17 cellular contexts compared by ENCODE assay signal in genomic region chr4:120948382-120948781, GRCh38.
"Had no signal": no experiment of that assay in that cellular context is flagged by ENCODE, and none has a peak within 500 bp of the region (broad histone marks: within the 10 kb centered on the region; RNA-seq: fewer than 3 reads in every experiment).

No MANE protein-coding gene starts in this region.

- H3K27ac ChIP-seq: ascending aorta, left ventricle myocardium inferior, tibial nerve had no signal

- DNase-seq: activated CD4-positive, alpha-beta T cell treated with anti-CD3 and anti-CD28 coated beads, Interleukin-2, amount 50 U/mL, for 48 hours; activated CD4-positive, CD25-positive, alpha-beta regulatory T cell treated with anti-CD3 and anti-CD28 coated beads, Interleukin-2, amount 50 U/mL, for 72 hours; activated naive CD4-positive, alpha-beta T cell treated with anti-CD3 and anti-CD28 coated beads for 36 hours; hippocampal formation; left ventricle myocardium inferior; nucleus accumbens; posterior cingulate gyrus; retina; stimulated activated CD4-positive, alpha-beta T cell treated with anti-CD3 and anti-CD28 coated beads, Interleukin-4, amount 100 ng/mL, for 1 hour; stimulated activated naive B cell treated with anti-CD40 and anti-IgM and Interleukin-4, amounts not matched to agents 10 μg/mL and 1 μg/mL and 100 μg/mL, for 72 hours; T-cell; T-helper 9 cell had no signal

- H3K27me3 ChIP-seq: ascending aorta, tibial nerve had no signal

- H3K4me1 ChIP-seq: ascending aorta, left ventricle myocardium inferior, tibial nerve had no signal

- H3K4me3 ChIP-seq: ascending aorta, left ventricle myocardium inferior, tibial nerve had no signal

- H3K36me3 ChIP-seq: ascending aorta, left ventricle myocardium inferior, tibial nerve had no signal

- ATAC-seq: activated T-helper 17 cell treated with anti-CD3 and anti-CD28 coated beads, Interleukin-2, amount 50 U/mL, for 72 hours; esophagus mucosa; natural killer cell treated with Interleukin-12 subunit alpha and Interleukin-12 subunit beta and Interleukin-15 and Interleukin-18, amount 100 ng/mL, for 72 hours; stimulated activated naive B cell treated with anti-CD40 and anti-IgM and Interleukin-4, amounts not matched to agents 10 μg/mL and 1 μg/mL and 100 μg/mL, for 72 hours; T-cell had no signal
